1 cellular context compared by ENCODE assay signal in the genomic region with DNA sequence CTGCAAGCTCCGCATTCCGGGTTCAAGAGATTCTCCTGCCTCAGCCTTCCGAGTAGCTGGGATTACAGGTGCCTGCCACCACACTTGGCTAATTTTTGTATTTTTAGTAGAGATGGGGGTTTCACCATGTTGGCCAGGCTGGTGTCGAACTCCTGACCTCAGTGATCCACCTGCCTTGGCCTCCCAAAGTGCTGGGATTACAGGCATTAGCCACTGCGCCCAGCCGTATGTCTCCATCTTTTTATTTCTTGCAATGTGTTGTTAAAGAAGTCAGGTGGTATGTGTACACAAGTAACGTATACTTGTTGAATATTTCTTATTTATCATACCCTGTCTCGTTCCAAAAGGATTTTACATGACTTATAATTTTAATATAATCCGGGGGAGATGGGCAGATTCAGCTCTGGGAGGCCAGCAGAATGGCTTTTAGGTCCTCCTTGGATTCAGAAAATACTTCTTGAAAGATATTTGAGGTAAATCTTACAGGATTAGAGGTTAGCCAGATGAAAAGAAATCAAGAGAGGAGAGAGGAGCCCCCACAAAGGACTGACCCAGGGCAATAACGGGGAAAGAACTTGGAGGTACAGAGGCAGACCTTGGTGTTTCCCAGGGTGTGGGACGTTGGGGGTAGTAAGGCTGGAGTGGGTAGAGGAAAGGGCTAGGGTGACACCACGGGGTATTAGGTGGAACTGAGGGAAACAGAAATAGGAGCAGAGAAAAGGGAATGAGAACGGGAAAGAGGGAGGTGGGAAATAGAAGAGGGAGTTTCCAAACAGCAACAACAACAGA.
TF ChIP-seq lines count a peak whose summit lies in the region.

No MANE protein-coding gene starts in this region.

TF ChIP-seq in K562, 482 proteins besides CTCF, POLR2A, EP300 and RAD21:
- TF ChIP-seq, protein P1, sequence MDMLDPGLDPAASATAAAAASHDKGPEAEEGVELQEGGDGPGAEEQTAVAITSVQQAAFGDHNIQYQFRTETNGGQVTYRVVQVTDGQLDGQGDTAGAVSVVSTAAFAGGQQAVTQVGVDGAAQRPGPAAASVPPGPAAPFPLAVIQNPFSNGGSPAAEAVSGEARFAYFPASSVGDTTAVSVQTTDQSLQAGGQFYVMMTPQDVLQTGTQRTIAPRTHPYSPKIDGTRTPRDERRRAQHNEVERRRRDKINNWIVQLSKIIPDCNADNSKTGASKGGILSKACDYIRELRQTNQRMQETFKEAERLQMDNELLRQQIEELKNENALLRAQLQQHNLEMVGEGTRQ (CRISPR knock-in tag; IDR thresholded peaks at IDR 0.05): 0 out of 2 replicates have a peak, but pooled peaks have one; percentile 9
- TF ChIP-seq NCOA1 (IDR thresholded peaks at IDR 0.05; ENCODE audit: low read depth) (no peak), OTX1 (CRISPR knock-in tag; IDR thresholded peaks at IDR 0.05) (peak; percentile 72), E2F8 (IDR thresholded peaks at IDR 0.05; ENCODE audit: low read depth, partially characterized antibody) (peak; percentile 45), CHD1 (IDR thresholded peaks at IDR 0.05; ENCODE audit: low read length) (no peak), POLR2B (IDR thresholded peaks at IDR 0.05; ENCODE audit: low read depth, partially characterized antibody) (peak; percentile 60), GABPB2 (CRISPR knock-in tag; conservative IDR thresholded peaks at IDR 0.05) (0 out of 2 replicates have a peak, but pooled peaks have one; percentile 20), GTF2A2 (tag; IDR thresholded peaks at IDR 0.05) (no peak), ARHGAP35 (IDR thresholded peaks at IDR 0.05; ENCODE audit: partially characterized antibody) (peak; percentile 43), ELK1 (CRISPR knock-in tag; IDR thresholded peaks at IDR 0.05) (no peak), POLR2AphosphoS2 (IDR thresholded peaks at IDR 0.05; ENCODE audit: low read length) (peak; percentile 32; the same call in 1 of the 2 replicates), MED1 (CRISPR knock-in tag; IDR thresholded peaks at IDR 0.05; ENCODE audit: borderline replicate concordance) (peak; percentile 41; the same call in 1 of the 2 replicates), SUPT5H (IDR thresholded peaks at IDR 0.05) (peak; percentile 62), ZBTB26 (CRISPR knock-in tag; IDR thresholded peaks at IDR 0.05) (0 out of 2 replicates have a peak, but pooled peaks have one; percentile 75), JUN (IDR thresholded peaks at IDR 0.05; ENCODE audit: borderline replicate concordance, low read depth, low read length) (no peak), JUN (CRISPR knock-in tag; IDR thresholded peaks at IDR 0.05; ENCODE audit: borderline replicate concordance) (no peak), ZNF408 (CRISPR knock-in tag; IDR thresholded peaks at IDR 0.05; ENCODE audit: low read depth) (0 out of 2 replicates have a peak, but pooled peaks have one; percentile 63), NCOA4 (IDR thresholded peaks at IDR 0.05; ENCODE audit: partially characterized antibody) (peak; percentile 37)
- TF ChIP-seq, protein P2, sequence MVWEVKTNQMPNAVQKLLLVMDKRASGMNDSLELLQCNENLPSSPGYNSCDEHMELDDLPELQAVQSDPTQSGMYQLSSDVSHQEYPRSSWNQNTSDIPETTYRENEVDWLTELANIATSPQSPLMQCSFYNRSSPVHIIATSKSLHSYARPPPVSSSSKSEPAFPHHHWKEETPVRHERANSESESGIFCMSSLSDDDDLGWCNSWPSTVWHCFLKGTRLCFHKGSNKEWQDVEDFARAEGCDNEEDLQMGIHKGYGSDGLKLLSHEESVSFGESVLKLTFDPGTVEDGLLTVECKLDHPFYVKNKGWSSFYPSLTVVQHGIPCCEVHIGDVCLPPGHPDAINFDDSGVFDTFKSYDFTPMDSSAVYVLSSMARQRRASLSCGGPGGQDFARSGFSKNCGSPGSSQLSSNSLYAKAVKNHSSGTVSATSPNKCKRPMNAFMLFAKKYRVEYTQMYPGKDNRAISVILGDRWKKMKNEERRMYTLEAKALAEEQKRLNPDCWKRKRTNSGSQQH (CRISPR knock-in tag; IDR thresholded peaks at IDR 0.05): 0 out of 2 replicates have a peak, but pooled peaks have one; percentile 42
- TF ChIP-seq, protein P3, sequence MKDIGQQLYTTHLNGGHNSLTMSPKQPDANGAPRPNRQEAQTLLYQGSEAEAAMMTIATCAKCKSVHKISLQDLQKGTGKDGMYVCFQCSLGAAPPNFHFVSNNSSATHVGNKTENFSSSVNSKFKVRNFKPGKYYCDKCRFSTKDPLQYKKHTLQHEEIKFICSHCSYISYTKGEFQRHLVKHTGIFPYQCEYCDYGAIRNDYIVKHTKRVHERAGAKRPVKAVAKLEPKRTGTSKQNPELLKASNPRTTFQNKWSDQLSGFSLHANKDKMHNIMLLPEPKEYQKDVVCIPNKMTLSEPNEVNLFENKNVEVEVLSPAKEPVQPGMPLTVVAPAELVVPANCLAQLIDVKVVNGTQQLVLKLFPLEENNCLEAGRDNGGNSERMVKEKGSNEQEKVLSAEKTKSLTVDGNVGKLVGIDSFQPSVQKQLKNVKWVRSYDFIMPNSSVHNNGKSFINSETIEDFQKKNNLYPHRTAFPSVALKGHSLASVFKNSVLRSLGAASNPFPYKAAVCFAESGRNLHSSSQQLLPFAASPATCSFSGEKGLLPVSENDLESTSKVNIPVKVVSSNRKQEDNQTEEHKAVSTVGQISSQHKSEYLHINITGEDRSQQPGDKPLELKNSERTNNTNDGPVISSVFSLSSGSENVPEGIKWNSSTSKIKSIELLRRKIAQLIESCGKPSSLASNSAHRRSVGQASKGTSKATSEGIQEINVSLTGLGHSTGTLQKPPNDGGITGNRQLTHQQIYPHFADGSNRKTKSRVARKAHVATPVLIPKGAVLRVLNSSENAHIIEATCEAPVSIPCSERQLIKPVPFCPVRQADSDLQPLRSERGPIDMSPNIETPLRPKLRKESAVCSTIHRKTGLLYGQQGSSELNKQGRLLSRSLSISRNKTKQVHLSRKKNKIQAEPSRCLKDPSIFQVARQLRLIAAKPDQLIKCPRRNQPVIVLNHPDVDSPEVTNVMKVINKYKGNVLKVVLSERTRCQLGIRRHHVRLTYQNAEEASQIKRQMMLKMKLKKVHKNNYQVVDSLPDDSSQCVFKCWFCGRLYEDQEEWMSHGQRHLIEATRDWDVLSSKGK (CRISPR knock-in tag; IDR thresholded peaks at IDR 0.05): no peak
- TF ChIP-seq, protein P4, sequence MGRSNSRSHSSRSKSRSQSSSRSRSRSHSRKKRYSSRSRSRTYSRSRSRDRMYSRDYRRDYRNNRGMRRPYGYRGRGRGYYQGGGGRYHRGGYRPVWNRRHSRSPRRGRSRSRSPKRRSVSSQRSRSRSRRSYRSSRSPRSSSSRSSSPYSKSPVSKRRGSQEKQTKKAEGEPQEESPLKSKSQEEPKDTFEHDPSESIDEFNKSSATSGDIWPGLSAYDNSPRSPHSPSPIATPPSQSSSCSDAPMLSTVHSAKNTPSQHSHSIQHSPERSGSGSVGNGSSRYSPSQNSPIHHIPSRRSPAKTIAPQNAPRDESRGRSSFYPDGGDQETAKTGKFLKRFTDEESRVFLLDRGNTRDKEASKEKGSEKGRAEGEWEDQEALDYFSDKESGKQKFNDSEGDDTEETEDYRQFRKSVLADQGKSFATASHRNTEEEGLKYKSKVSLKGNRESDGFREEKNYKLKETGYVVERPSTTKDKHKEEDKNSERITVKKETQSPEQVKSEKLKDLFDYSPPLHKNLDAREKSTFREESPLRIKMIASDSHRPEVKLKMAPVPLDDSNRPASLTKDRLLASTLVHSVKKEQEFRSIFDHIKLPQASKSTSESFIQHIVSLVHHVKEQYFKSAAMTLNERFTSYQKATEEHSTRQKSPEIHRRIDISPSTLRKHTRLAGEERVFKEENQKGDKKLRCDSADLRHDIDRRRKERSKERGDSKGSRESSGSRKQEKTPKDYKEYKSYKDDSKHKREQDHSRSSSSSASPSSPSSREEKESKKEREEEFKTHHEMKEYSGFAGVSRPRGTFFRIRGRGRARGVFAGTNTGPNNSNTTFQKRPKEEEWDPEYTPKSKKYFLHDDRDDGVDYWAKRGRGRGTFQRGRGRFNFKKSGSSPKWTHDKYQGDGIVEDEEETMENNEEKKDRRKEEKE (IDR thresholded peaks at IDR 0.05; ENCODE audit: borderline replicate concordance in 1 of 2, control insufficient read depth in 1 of 2, low read depth in 2 of 2, low read length in 1 of 2): peak in 1 of 2 experiments; percentile 72; a peak in 1 of 4 replicates
